ENCODE assay signal across 2 cellular contexts in the genomic region with DNA sequence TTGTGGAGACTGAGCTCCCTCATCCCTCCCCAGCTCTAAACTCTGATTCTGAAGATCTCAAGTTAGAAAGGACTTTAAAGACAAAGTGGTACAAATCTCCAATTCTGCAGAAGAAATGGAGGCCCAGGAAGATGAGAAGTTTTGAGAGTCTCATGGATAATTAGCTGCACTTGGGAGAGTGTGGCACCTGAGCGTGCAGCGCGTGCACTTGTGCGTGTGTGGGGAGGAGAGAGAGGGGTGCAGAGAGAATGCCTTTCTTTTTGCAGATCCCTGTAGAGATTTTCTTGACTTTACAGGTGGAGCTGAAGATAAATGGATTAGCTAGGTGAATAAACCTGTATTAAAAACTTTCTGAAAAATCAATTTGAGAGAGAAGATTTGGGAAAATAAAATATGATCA.
TF ChIP-seq lines count a peak whose summit lies in the region.

No MANE protein-coding gene starts in this region.

TF ChIP-seq in endothelial cell of umbilical vein, 7 proteins besides CTCF, POLR2A, EP300 and RAD21 (continued from another document):
- TF ChIP-seq GATA2 (IDR thresholded peaks at IDR 0.05; ENCODE audit: insufficient read depth, insufficient read length, low read depth, low read length) (no peak), EZH2 (IDR thresholded peaks at IDR 0.05; ENCODE audit: borderline replicate concordance, low read depth, low read length, severe bottlenecking) (no peak), FOS (IDR thresholded peaks at IDR 0.05; ENCODE audit: borderline replicate concordance, insufficient read depth, low read length) (no peak)
- TF ChIP-seq, protein P1, sequence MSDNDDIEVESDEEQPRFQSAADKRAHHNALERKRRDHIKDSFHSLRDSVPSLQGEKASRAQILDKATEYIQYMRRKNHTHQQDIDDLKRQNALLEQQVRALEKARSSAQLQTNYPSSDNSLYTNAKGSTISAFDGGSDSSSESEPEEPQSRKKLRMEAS (IDR thresholded peaks at IDR 0.05; ENCODE audit: insufficient read depth, insufficient read length), result no peak

TF ChIP-seq in HEK293T, 16 proteins besides CTCF, POLR2A, EP300 and RAD21 (continued from another document):
- TF ChIP-seq, protein P2, sequence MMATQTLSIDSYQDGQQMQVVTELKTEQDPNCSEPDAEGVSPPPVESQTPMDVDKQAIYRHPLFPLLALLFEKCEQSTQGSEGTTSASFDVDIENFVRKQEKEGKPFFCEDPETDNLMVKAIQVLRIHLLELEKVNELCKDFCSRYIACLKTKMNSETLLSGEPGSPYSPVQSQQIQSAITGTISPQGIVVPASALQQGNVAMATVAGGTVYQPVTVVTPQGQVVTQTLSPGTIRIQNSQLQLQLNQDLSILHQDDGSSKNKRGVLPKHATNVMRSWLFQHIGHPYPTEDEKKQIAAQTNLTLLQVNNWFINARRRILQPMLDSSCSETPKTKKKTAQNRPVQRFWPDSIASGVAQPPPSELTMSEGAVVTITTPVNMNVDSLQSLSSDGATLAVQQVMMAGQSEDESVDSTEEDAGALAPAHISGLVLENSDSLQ (IDR thresholded peaks at IDR 0.05), result no peak
- TF ChIP-seq SP1 (IDR thresholded peaks at IDR 0.05), result no peak
- no peak for TF ChIP-seq BHLHE40 (IDR thresholded peaks at IDR 0.05; ENCODE audit: borderline replicate concordance)
- no peak for TF ChIP-seq ARNT (IDR thresholded peaks at IDR 0.05)
- TF ChIP-seq CTBP1 (IDR thresholded peaks at IDR 0.05; ENCODE audit: borderline replicate concordance), result no peak
- TF ChIP-seq FOXM1 (IDR thresholded peaks at IDR 0.05; ENCODE audit: borderline replicate concordance), result no peak
- TF ChIP-seq L3MBTL2 (conservative IDR thresholded peaks at IDR 0.05), result no peak
- TF ChIP-seq NFRKB (IDR thresholded peaks at IDR 0.05), result no peak
- TF ChIP-seq FOXA1 (IDR thresholded peaks at IDR 0.05), result no peak
- no peak for TF ChIP-seq ZNF384 (IDR thresholded peaks at IDR 0.05)
- TF ChIP-seq HDGF (IDR thresholded peaks at IDR 0.05; ENCODE audit: borderline replicate concordance), result no peak
- no peak for TF ChIP-seq SUZ12 (IDR thresholded peaks at IDR 0.05)
- TF ChIP-seq FOXK2 (IDR thresholded peaks at IDR 0.05), result no peak
- TF ChIP-seq ELF4 (IDR thresholded peaks at IDR 0.05), result no peak
- TF ChIP-seq LEF1 (IDR thresholded peaks at IDR 0.05; ENCODE audit: borderline replicate concordance), result no peak
